8 cellular contexts compared by ENCODE assay signal in genomic region chr5:150436141-150436680, GRCh38. TPM values are rescaled to one million over a fixed set of nuclear protein-coding genes. Genes with fewer than 3 reads are reported as not detected.
DNase-seq lines count a peak whose midpoint lies in the region; ATAC-seq and TF ChIP-seq lines count a peak whose summit lies in the region.

No MANE protein-coding gene starts in this region.

- H3K4me1 Mint-ChIP-seq in neural crest cell: peaks cover 6% of the 10 kb centered on the region
- peaks cover 10% of the 10 kb centered on the region for H3K4me1 Mint-ChIP-seq in stimulated activated naive CD8-positive, alpha-beta T cell treated with anti-CD3 and anti-CD28 coated beads, Interleukin-15, Interleukin-2, amounts not matched to agents 100 ng/mL and 50 ng/mL, for 24 hours (ENCODE audit: low read depth)

- H3K4me3 Mint-ChIP-seq in neural crest cell: no peak overlapping the region
- no peak overlapping the region for H3K4me3 Mint-ChIP-seq in stimulated activated naive CD8-positive, alpha-beta T cell treated with anti-CD3 and anti-CD28 coated beads, Interleukin-15, Interleukin-2, amounts not matched to agents 100 ng/mL and 50 ng/mL, for 24 hours

- H3K27ac Mint-ChIP-seq in neural crest cell (ENCODE audit: unreplicated experiment): no peak overlapping the region
- H3K27ac Mint-ChIP-seq in stimulated activated naive CD8-positive, alpha-beta T cell treated with anti-CD3 and anti-CD28 coated beads, Interleukin-15, Interleukin-2, amounts not matched to agents 100 ng/mL and 50 ng/mL, for 24 hours: peak overlapping the region; percentile 78

- H2AFZ ChIP-seq in KMS-11 (ENCODE audit: low read depth): peak overlapping the region; percentile 64

- H3K9ac ChIP-seq in KMS-11: no peak overlapping the region

- no peaks in the 10 kb centered on the region for H3K36me3 ChIP-seq in KMS-11 (ENCODE audit: insufficient read depth)
- no peaks in the 10 kb centered on the region for H3K36me3 ChIP-seq in Panc1 (ENCODE audit: control insufficient read depth, insufficient read depth, low read length)

- DNase-seq in Daoy (ENCODE audit: low read depth) (peak; percentile 85), Panc1 (ENCODE audit: low read depth, low spot score) (peak; percentile 72), activated T-cell treated with anti-CD3 and anti-CD28 coated beads for 48 hours (ENCODE audit: low read depth) (peak; percentile 84), fibroblast of gingiva (ENCODE audit: low read depth) (peak; percentile 75), neural crest cell (ENCODE audit: low read depth, low spot score) (peak; percentile 96)

- no peaks in the 10 kb centered on the region for H3K27me3 Mint-ChIP-seq in neural crest cell (ENCODE audit: low read depth)
- H3K27me3 Mint-ChIP-seq in stimulated activated naive CD8-positive, alpha-beta T cell treated with anti-CD3 and anti-CD28 coated beads, Interleukin-15, Interleukin-2, amounts not matched to agents 100 ng/mL and 50 ng/mL, for 24 hours: no peaks in the 10 kb centered on the region

- intact Hi-C loops in Panc1 (cut with micrococcal nuclease; ENCODE audit: unreplicated experiment): loop anchor here (1.0 to 10.0 kb wide), 4 partner anchors 164 to 306 kb away; no protein-coding TSS in a partner anchor

- H3K4me3 ChIP-seq in KMS-11 (IDR thresholded peaks at IDR 0.05; ENCODE audit: insufficient read depth, low read depth, low read length): no peak overlapping the region
- H3K4me3 ChIP-seq in Panc1 (ENCODE audit: low read depth in 2 of 2, low read length in 2 of 2): 0 out of 4 replicates have a peak overlapping the region, but pooled peaks of 1 of the 2 experiments have one; percentile 11

- POLR2A ChIA-PET in Panc1 (lab: Charles Lee): no interaction called here

- H3K4me1 ChIP-seq in KMS-11 (ENCODE audit: low read depth, poor library complexity, severe bottlenecking): peaks cover 10% of the 10 kb centered on the region
- H3K4me1 ChIP-seq in Panc1 (ENCODE audit: control insufficient read depth, insufficient read depth, low read length): no peaks in the 10 kb centered on the region

- peak; percentile 92 for ATAC-seq in GM21786 (IDR thresholded peaks at IDR 0.05; ENCODE audit: unreplicated experiment)
- ATAC-seq in Panc1: peak; percentile 88

- in situ Hi-C loops in Panc1 (cut with HindIII; ENCODE audit: low pct_unique_long_range_greater_than_20kb, low sequenced_read_pairs): no loop called here

- 0 out of 2 replicates have a peak overlapping the region, but pooled peaks have one; percentile 33 for H3K4me2 ChIP-seq in KMS-11

- H3K27me3 ChIP-seq in KMS-11 (ENCODE audit: insufficient read depth, low read depth): no peaks in the 10 kb centered on the region
- H3K27me3 ChIP-seq in Panc1 (ENCODE audit: control insufficient read depth, insufficient read depth, low read length): no peaks in the 10 kb centered on the region

- H3K9me3 ChIP-seq in Panc1 (ENCODE audit: control insufficient read depth, insufficient read depth, low read depth, low read length): no peaks in the 10 kb centered on the region

- H3K79me2 ChIP-seq in KMS-11 (ENCODE audit: insufficient read depth, low read depth): no peaks in the 10 kb centered on the region

- CTCF ChIA-PET in Panc1 (lab: Charles Lee): interaction anchor here (0.5 to 1.2 kb wide), 7 partner anchors 9 to 299 kb away, joined by 3 to 9 read pairs (median 4); no protein-coding TSS in a partner anchor

- BruUV-seq in Panc1 (replicated peaks; lab: Mats Ljungman, UMichigan): no TSS peak

- H3K9me3 Mint-ChIP-seq in neural crest cell: no peaks in the 10 kb centered on the region
- no peaks in the 10 kb centered on the region for H3K9me3 Mint-ChIP-seq in stimulated activated naive CD8-positive, alpha-beta T cell treated with anti-CD3 and anti-CD28 coated beads, Interleukin-15, Interleukin-2, amounts not matched to agents 100 ng/mL and 50 ng/mL, for 24 hours

- no peaks in the 10 kb centered on the region for H3K36me3 Mint-ChIP-seq in neural crest cell (ENCODE audit: low read depth)
- H3K36me3 Mint-ChIP-seq in stimulated activated naive CD8-positive, alpha-beta T cell treated with anti-CD3 and anti-CD28 coated beads, Interleukin-15, Interleukin-2, amounts not matched to agents 100 ng/mL and 50 ng/mL, for 24 hours (ENCODE audit: low read depth): no peaks in the 10 kb centered on the region

- TF ChIP-seq CTCF in KMS-11 (conservative IDR thresholded peaks at IDR 0.05; ENCODE audit: low read depth, low read length): peak; percentile 81
- peak; percentile 92 for TF ChIP-seq CTCF in Panc1 (IDR thresholded peaks at IDR 0.05)
- peak; percentile 90 for TF ChIP-seq CTCF in neural crest cell (conservative IDR thresholded peaks at IDR 0.05)

- H3K27ac ChIP-seq in KMS-11: no peak overlapping the region
- H3K27ac ChIP-seq in Panc1 (ENCODE audit: low read length): no peak overlapping the region

- H4K20me1 ChIP-seq in KMS-11 (ENCODE audit: insufficient read depth): no peaks in the 10 kb centered on the region

RNA-seq across cellular contexts. Expression of gene RPS14, which starts 13.3 kb away (rescaled TPM):
- 6,432 and 6,529 TPM in 2 replicates for total RNA-seq in Daoy (2014; rRNA removed; shearing (Covaris generic))
- total RNA-seq in Panc1 (2021; ENCODE audit: unreplicated experiment) (1,959 TPM), neural crest cell (2,170 and 2,213 TPM in 2 replicates)
- 1,891 TPM for polyA plus RNA-seq in Panc1 (2012; ENCODE audit: insufficient read length)

RNA-seq across cellular contexts. Expression of gene CD74, which starts 23.5 kb away (rescaled TPM):
- not detected in 2 replicates for total RNA-seq in Daoy (2014; rRNA removed; shearing (Covaris generic))
- 12.7 TPM for total RNA-seq in Panc1 (2021; ENCODE audit: unreplicated experiment)
- 6.5 TPM for polyA plus RNA-seq in Panc1 (2012; ENCODE audit: insufficient read length)
- total RNA-seq in neural crest cell: 6.3 and 7.3 TPM in 2 replicates
